Comparison of ENCODE assay signal across 8 cellular contexts in genomic region chr7:2757361-2757903, GRCh38.
DNase-seq lines count a peak whose midpoint lies in the region; ATAC-seq, FAIRE-seq and TF ChIP-seq lines count a peak whose summit lies in the region.

No MANE protein-coding gene starts in this region.

- peak overlapping the region; percentile 86 for H3K27ac Mint-ChIP-seq in activated CD8-positive, alpha-beta memory T cell treated with anti-CD3 and anti-CD28 coated beads, Interleukin-2, amount 10 ng/mL, durations not matched to agents 7 days and 5 days
- peak overlapping the region; percentile 96 for H3K27ac Mint-ChIP-seq in astrocyte (ENCODE audit: unreplicated experiment)

- H3K4me2 ChIP-seq in astrocyte (ENCODE audit: low read length) = peak overlapping the region; percentile 77

- H3K4me3 Mint-ChIP-seq in activated CD8-positive, alpha-beta memory T cell treated with anti-CD3 and anti-CD28 coated beads, Interleukin-2, amount 10 ng/mL, durations not matched to agents 7 days and 5 days = peak overlapping the region; percentile 26
- peak overlapping the region; percentile 2 for H3K4me3 Mint-ChIP-seq in astrocyte (ENCODE audit: unreplicated experiment)

- H3K4me3 ChIP-seq in astrocyte (ENCODE audit: insufficient read depth, low read depth, low read length) = peak overlapping the region; percentile 24
- H3K4me3 ChIP-seq in testis = no peak overlapping the region

- H3K27ac ChIP-seq in astrocyte (ENCODE audit: low read depth, low read length) = peak overlapping the region; percentile 97
- peak overlapping the region; percentile 62 for H3K27ac ChIP-seq in layer of hippocampus (ENCODE audit: low read depth, low read length)
- peak overlapping the region; percentile 37 to 93 for H3K27ac ChIP-seq in testis

- H3K36me3 Mint-ChIP-seq in activated CD8-positive, alpha-beta memory T cell treated with anti-CD3 and anti-CD28 coated beads, Interleukin-2, amount 10 ng/mL, durations not matched to agents 7 days and 5 days = peaks cover 13% of the 10 kb centered on the region
- H3K36me3 Mint-ChIP-seq in astrocyte (ENCODE audit: low read depth, unreplicated experiment) = peaks cover 30% of the 10 kb centered on the region

- FAIRE-seq in astrocyte (lab: Jason Lieb, UNC) = no peak

- H3K9ac ChIP-seq in astrocyte (ENCODE audit: low read length) = peak overlapping the region; percentile 72

- no peaks in the 10 kb centered on the region for H3K9me3 Mint-ChIP-seq in activated CD8-positive, alpha-beta memory T cell treated with anti-CD3 and anti-CD28 coated beads, Interleukin-2, amount 10 ng/mL, durations not matched to agents 7 days and 5 days (ENCODE audit: low read depth)
- H3K9me3 Mint-ChIP-seq in astrocyte (ENCODE audit: unreplicated experiment) = peaks cover 4% of the 10 kb centered on the region

- DNase-seq in activated CD8-positive, alpha-beta memory T cell treated with anti-CD3 and anti-CD28 coated beads, Interleukin-2, amount 10 ng/mL, durations not matched to agents 7 days and 5 days = no peak
- no peak for DNase-seq in activated CD8-positive, alpha-beta memory T cell treated with anti-CD3 and anti-CD28 coated beads for 24 hours
- DNase-seq in LHCN-M2 (ENCODE audit: low read depth) (peak; percentile 75), astrocyte (ENCODE audit: low read depth) (no peak), testis (peak; percentile 62), AG08396 (ENCODE audit: low spot score) (no peak), epidermal melanocyte (ENCODE audit: insufficient read length, low spot score) (no peak)

- intact Hi-C loops in testis (cut with DNase I; ENCODE audit: low total_unique reads) = no loop called here

- no peaks in the 10 kb centered on the region for H3K27me3 Mint-ChIP-seq in activated CD8-positive, alpha-beta memory T cell treated with anti-CD3 and anti-CD28 coated beads, Interleukin-2, amount 10 ng/mL, durations not matched to agents 7 days and 5 days
- H3K27me3 Mint-ChIP-seq in astrocyte (ENCODE audit: low read depth, unreplicated experiment) = no peaks in the 10 kb centered on the region

- TF ChIP-seq CTCF in astrocyte (IDR thresholded peaks at IDR 0.05; ENCODE audit: insufficient read depth, low read depth, low read length) = no peak
- TF ChIP-seq CTCF in testis (IDR thresholded peaks at IDR 0.05) = no peak

- TF ChIP-seq POLR2A in testis (IDR thresholded peaks at IDR 0.05) = no peak

- peaks cover 37% of the 10 kb centered on the region for H3K4me1 Mint-ChIP-seq in activated CD8-positive, alpha-beta memory T cell treated with anti-CD3 and anti-CD28 coated beads, Interleukin-2, amount 10 ng/mL, durations not matched to agents 7 days and 5 days
- peaks cover 56% of the 10 kb centered on the region for H3K4me1 Mint-ChIP-seq in astrocyte (ENCODE audit: low read depth, unreplicated experiment)

- H3K27me3 ChIP-seq in astrocyte (ENCODE audit: insufficient read depth, low read length) (no peaks in the 10 kb centered on the region), layer of hippocampus (ENCODE audit: control insufficient read depth, insufficient read depth, low read length) (no peaks in the 10 kb centered on the region), testis (no peaks in the 10 kb centered on the region)

- H4K20me1 ChIP-seq in astrocyte (ENCODE audit: insufficient read depth, low read length) = peaks cover 3% of the 10 kb centered on the region

- ATAC-seq in activated CD8-positive, alpha-beta memory T cell treated with anti-CD3 and anti-CD28 coated beads, Interleukin-2, amount 10 ng/mL, durations not matched to agents 7 days and 5 days = peak; percentile 4

- H2AFZ ChIP-seq in astrocyte (ENCODE audit: low read depth, low read length) = no peak overlapping the region

- H3K4me1 ChIP-seq in astrocyte (ENCODE audit: insufficient read depth, low read length) (peaks cover 31% of the 10 kb centered on the region), testis (peaks cover 50% of the 10 kb centered on the region)

- H3K79me2 ChIP-seq in astrocyte (ENCODE audit: insufficient read depth, low read length) = peaks cover 45% of the 10 kb centered on the region

- no peaks in the 10 kb centered on the region for H3K9me3 ChIP-seq in astrocyte (ENCODE audit: insufficient read depth, low read depth, low read length)
- H3K9me3 ChIP-seq in testis = no peaks in the 10 kb centered on the region

- no peaks in the 10 kb centered on the region for H3K36me3 ChIP-seq in astrocyte (ENCODE audit: insufficient read depth, low read length)
- no peaks in the 10 kb centered on the region for H3K36me3 ChIP-seq in testis (ENCODE audit: low read depth, missing control alignments)

- CTCF ChIA-PET in activated CD8-positive, alpha-beta memory T cell treated with anti-CD3 and anti-CD28 coated beads, Interleukin-2, amount 10 ng/mL, durations not matched to agents 7 days and 5 days (lab: Charles Lee) = interaction anchor here (0.8 to 1.2 kb wide), 5 partner anchors 11 to 86 kb away, joined by 3 to 5 read pairs (median 3); no protein-coding TSS in a partner anchor

- 59 to 70% methylated on average over 11 of the region's 11 CpGs for WGBS in testis, 2 donors

Comparison
In these comparisons a context has a peak if more than half of its experiments do, and no peak if none do; other contexts are left out.
1. DNase-seq: peak in LHCN-M2 (single experiment) and testis (single experiment); none in activated CD8-positive, alpha-beta memory T cell treated with anti-CD3 and anti-CD28 coated beads, Interleukin-2, amount 10 ng/mL, durations not matched to agents 7 days and 5 days (single experiment), activated CD8-positive, alpha-beta memory T cell treated with anti-CD3 and anti-CD28 coated beads for 24 hours (single experiment), astrocyte (single experiment), AG08396 (single experiment) and epidermal melanocyte (single experiment).
2. Peak in every context shown above with its lines, with median percentiles within 50 percentile points of each other: H3K27ac ChIP-seq.